ENCODE assay signal across 8 cellular contexts in genomic region chr7:148698397-148699023, GRCh38. TPM values are rescaled to one million over a fixed set of nuclear protein-coding genes. Genes with fewer than 3 reads are reported as not detected.
A peak's percentile ranks its signal among the peaks of the same experiment; 100 is the strongest.
DNase-seq lines count a peak whose midpoint lies in the region; ATAC-seq, FAIRE-seq and TF ChIP-seq lines count a peak whose summit lies in the region.

Gene CUL1, plus strand, starts transcription at chr7:148698903. Its CDS starts 31,220 bp downstream, at chr7:148730123.

- H3K9me3 ChIP-seq in A549, result no peaks in the 10 kb centered on the region

- H3K4me3 ChIP-seq in A549, result peak within 1 kb of the TSS; percentile 78

- intact Hi-C loops in left colon (cut with DNase I, micrococcal nuclease), result no loop called here

- no peak for TF ChIP-seq CTCF in A549 (IDR thresholded peaks at IDR 0.05)

- TF ChIP-seq POLR2A in A549 (IDR thresholded peaks at IDR 0.05; ENCODE audit: low read length), result peak; percentile 83

- 0% methylated on average over 8 of the region's 84 CpGs for WGBS in A549 (ENCODE audit: missing lambda C conversion rate)

- 0 out of 5 replicates have a peak, but pooled peaks of 1 of the 2 experiments have one; percentile 15 for TF ChIP-seq RAD21 in A549 (conservative IDR thresholded peaks at IDR 0.05 in 1 of 2, IDR thresholded peaks at IDR 0.05 in 1 of 2)

- H3K27ac ChIP-seq in A549, result peak within 1 kb of the TSS; percentile 98 to 99
- H3K27ac ChIP-seq in cingulate gyrus (ENCODE audit: low read depth, low read length), result peak within 1 kb of the TSS; percentile 77

- CTCF ChIA-PET in A549 (lab: Yijun Ruan, JAX), result interaction anchor here (0.7 to 1.7 kb wide), 2 partner anchors 16 to 123 kb away, joined by 3 to 4 read pairs; no protein-coding TSS in a partner anchor

- no peak for FAIRE-seq in A549 (lab: Jason Lieb, UNC)

- DNase-seq in A549 (ENCODE audit: low read depth in 1 of 2, low spot score in 1 of 2), result peak; percentile 39 to 80
- DNase-seq in NCI-H2196 (lab: John Stamatoyannopoulos, UW; ENCODE audit: unreplicated experiment), result peak; percentile 67
- peak; percentile 85 to 88 for DNase-seq in activated CD4-positive, alpha-beta T cell treated with anti-CD3 and anti-CD28 coated beads for 4 hours
- peak; percentile 90 to 91 for DNase-seq in left colon
- peak; percentile 82 for DNase-seq in stimulated activated CD4-positive, alpha-beta T cell treated with anti-CD3 and anti-CD28 coated beads, Interleukin-2, amount 100 ng/mL, for 4 hours (ENCODE audit: low read depth)

- TF ChIP-seq EP300 in A549 (IDR thresholded peaks at IDR 0.05), result no peak

- ATAC-seq in A549 (peak; percentile 87), GM18519 (IDR thresholded peaks at IDR 0.05; ENCODE audit: low FRiP score, unreplicated experiment) (peak; percentile 41), HG03039 (IDR thresholded peaks at IDR 0.05; ENCODE audit: unreplicated experiment) (peak; percentile 75), left colon (peak; percentile 91)

- POLR2A ChIA-PET in A549 (lab: Yijun Ruan, JAX), result interaction anchor here (0.6 to 2.4 kb wide), 7 partner anchors 12 to 287 kb away, joined by 3 to 10 read pairs (median 3); no protein-coding TSS in a partner anchor

- peak within 1 kb of the TSS; percentile 93 for H3K4me2 ChIP-seq in A549

- H3K4me1 ChIP-seq in A549, result peaks cover 38% of the 10 kb centered on the region

TF ChIP-seq in A549, 52 proteins besides CTCF, POLR2A, EP300 and RAD21:
- no peak for TF ChIP-seq USF2 (IDR thresholded peaks at IDR 0.05)
- no peak for TF ChIP-seq ELK1 (IDR thresholded peaks at IDR 0.05; ENCODE audit: low read depth, low read length)
- no peak for TF ChIP-seq HOXA7 (CRISPR knock-in tag; IDR thresholded peaks at IDR 0.05)
- no peak for TF ChIP-seq MAFK (IDR thresholded peaks at IDR 0.05; ENCODE audit: partially characterized antibody)
- no peak for TF ChIP-seq HES2 (IDR thresholded peaks at IDR 0.05)
- no peak for TF ChIP-seq POLR2AphosphoS2 (conservative IDR thresholded peaks at IDR 0.05; ENCODE audit: low read length)
- no peak for TF ChIP-seq BHLHE40 (IDR thresholded peaks at IDR 0.05; ENCODE audit: low read depth, low read length)
- no peak for TF ChIP-seq ATOH8 (CRISPR knock-in tag; IDR thresholded peaks at IDR 0.05; ENCODE audit: low read depth)
- TF ChIP-seq RARB (CRISPR knock-in tag; IDR thresholded peaks at IDR 0.05), result no peak
- no peak for TF ChIP-seq SREBF2 (IDR thresholded peaks at IDR 0.05)
- TF ChIP-seq ZSCAN20 (CRISPR knock-in tag; IDR thresholded peaks at IDR 0.05), result no peak
- TF ChIP-seq MYC (IDR thresholded peaks at IDR 0.05; ENCODE audit: borderline replicate concordance, low read length), result no peak
- TF ChIP-seq BCL3 (IDR thresholded peaks at IDR 0.05), result peak; percentile 55; the same call in 1 of the 3 replicates
- TF ChIP-seq E2F6 (IDR thresholded peaks at IDR 0.05; ENCODE audit: borderline replicate concordance, low read depth), result peak; percentile 62
- no peak; the same call in none of the 2 replicates for TF ChIP-seq MAX (IDR thresholded peaks at IDR 0.05)
- no peak for TF ChIP-seq NFE2L2 (conservative IDR thresholded peaks at IDR 0.05; ENCODE audit: low read length)
- no peak for TF ChIP-seq ZNF302 (CRISPR knock-in tag; IDR thresholded peaks at IDR 0.05)
- TF ChIP-seq SMC3 (IDR thresholded peaks at IDR 0.05), result 0 out of 3 replicates have a peak, but pooled peaks have one; percentile 4
- peak in 1 of 2 experiments; percentile 80; a peak in 3 of 5 replicates for TF ChIP-seq JUN (IDR thresholded peaks at IDR 0.05)
- TF ChIP-seq CBX2 (IDR thresholded peaks at IDR 0.05; ENCODE audit: borderline replicate concordance, low read depth), result no peak
- no peak for TF ChIP-seq FOSL2 (IDR thresholded peaks at IDR 0.05)
- no peak for TF ChIP-seq FOSL2 (CRISPR knock-in tag; IDR thresholded peaks at IDR 0.05)
- TF ChIP-seq RCOR1 (IDR thresholded peaks at IDR 0.05; ENCODE audit: low read depth, low read length), result no peak
- no peak for TF ChIP-seq TFCP2L1 (CRISPR knock-in tag; IDR thresholded peaks at IDR 0.05)
- TF ChIP-seq CEBPB (IDR thresholded peaks at IDR 0.05), result no peak
- TF ChIP-seq JUNB (IDR thresholded peaks at IDR 0.05), result no peak
- no peak for TF ChIP-seq TP53 (CRISPR knock-in tag; IDR thresholded peaks at IDR 0.05)

RNA-seq across cellular contexts. Expression of gene CUL1, which starts in this region (rescaled TPM):
- 59.3 and 70.6 TPM in 2 replicates for polyA plus RNA-seq in A549 (2011; rRNA removed)
- polyA plus RNA-seq in A549 (2012; cell fraction: cytosol; rRNA removed), result 31.7 and 34.0 TPM in 2 replicates
- 19.2 and 29.9 TPM in 2 replicates for polyA plus RNA-seq in A549 (2012; cell fraction: nucleus; rRNA removed)
- 55.1 to 57.9 TPM (median 56.8 TPM) in 3 replicates for polyA plus RNA-seq in A549 (2017; fragmentation: RNase III; extraction: RNeasy Plus Mini Kit Qiagen cat#74134 plus additional on column Dnase treatment)
- polyA minus RNA-seq in A549 (2011; rRNA and poly(A)+ RNA removed), result 40.7 and 48.0 TPM in 2 replicates
- total RNA-seq in left colon, result 10 to 100 TPM; 34.9 to 37.2 TPM

Comparison
In these comparisons a context has a peak if more than half of its experiments do, and no peak if none do; other contexts are left out.
1. Peak in every context shown above with its lines: DNase-seq, ATAC-seq, H3K4me3 ChIP-seq and H3K27ac ChIP-seq.
2. ATAC-seq: peak in every context shown above with its lines; median percentile 91 in left colon; 87 in A549; 75 in HG03039; 41 in GM18519.